Comparison of ENCODE assay signal across 8 cellular contexts in genomic region chr10:101602767-101603398, GRCh38.
DNase-seq lines count a peak whose midpoint lies in the region; ATAC-seq lines count a peak whose summit lies in the region.

No MANE protein-coding gene starts in this region.

- DNase-seq in DMS79 (lab: John Stamatoyannopoulos, UW): peak; percentile 39
- peak; percentile 23 for DNase-seq in NCI-H345 treated with DMSO at 0.1 percent for 48 hours (lab: John Stamatoyannopoulos, UW; ENCODE audit: unreplicated experiment)
- DNase-seq in activated CD4-positive, alpha-beta T cell treated with anti-CD3 and anti-CD28 coated beads for 1 hour: peak; percentile 31
- peak; percentile 93 for DNase-seq in cerebellar cortex (ENCODE audit: low spot score)
- DNase-seq in left kidney (ENCODE audit: low read depth, low spot score): peak; percentile 95
- peak; percentile 43 to 63 for DNase-seq in stimulated activated CD4-positive, alpha-beta T cell treated with anti-CD3 and anti-CD28 coated beads, Interleukin-4, amount 100 ng/mL, for 4 hours

- ATAC-seq in HG02798 (IDR thresholded peaks at IDR 0.05; ENCODE audit: poor library complexity, unreplicated experiment) (peak; percentile 76), HG02884 (IDR thresholded peaks at IDR 0.05; ENCODE audit: unreplicated experiment) (no peak)

Comparison
In these comparisons a context has a peak if more than half of its experiments do, and no peak if none do; other contexts are left out.
1. DNase-seq: peak in every context shown above with its lines; median percentile 95 in left kidney; 93 in cerebellar cortex; 53 in stimulated activated CD4-positive, alpha-beta T cell treated with anti-CD3 and anti-CD28 coated beads, Interleukin-4, amount 100 ng/mL, for 4 hours; 39 in DMS79; 31 in activated CD4-positive, alpha-beta T cell treated with anti-CD3 and anti-CD28 coated beads for 1 hour; 23 in NCI-H345 treated with DMSO at 0.1 percent for 48 hours.